ENCODE assay signal across 7 cellular contexts in the genomic region with DNA sequence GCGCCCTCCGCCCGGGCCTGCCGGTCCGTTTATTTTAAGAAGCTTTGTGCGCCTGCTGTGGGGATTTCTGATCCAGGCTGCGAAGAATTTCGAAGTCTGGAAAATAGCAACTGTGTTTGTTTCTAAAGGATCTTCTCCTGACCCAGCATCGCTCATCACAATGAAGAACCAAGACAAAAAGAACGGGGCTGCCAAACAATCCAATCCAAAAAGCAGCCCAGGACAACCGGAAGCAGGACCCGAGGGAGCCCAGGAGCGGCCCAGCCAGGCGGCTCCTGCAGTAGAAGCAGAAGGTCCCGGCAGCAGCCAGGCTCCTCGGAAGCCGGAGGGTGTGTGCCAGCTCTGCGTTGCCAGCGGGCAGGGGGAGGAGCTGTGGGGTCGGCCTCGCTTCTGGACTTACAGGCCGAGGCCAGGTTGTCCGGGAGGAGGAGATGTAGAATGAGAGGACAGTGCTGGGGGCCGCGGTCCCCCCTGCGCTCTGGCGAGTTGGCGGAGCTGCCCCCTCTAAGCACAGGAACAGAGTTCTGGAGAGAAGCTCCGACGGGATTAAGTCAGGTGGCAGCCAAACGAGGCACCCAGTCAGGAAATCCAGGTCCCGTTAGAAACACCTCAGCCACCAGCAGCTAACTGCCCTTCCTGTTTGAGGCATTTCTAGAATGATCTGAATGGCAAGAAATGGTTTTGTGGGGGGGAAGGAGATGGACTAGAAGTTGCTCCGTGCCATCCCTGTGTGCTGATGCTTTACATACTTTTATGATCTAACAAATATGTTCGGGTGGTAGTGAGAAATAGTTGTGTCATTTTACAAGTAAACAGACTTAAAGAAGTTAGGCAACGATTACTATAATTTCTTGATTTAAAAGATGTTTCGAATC. TPM values are rescaled to one million over a fixed set of nuclear protein-coding genes. Genes with fewer than 3 reads are reported as not detected.
A peak's percentile ranks its signal among the peaks of the same experiment; 100 is the strongest.
DNase-seq lines count a peak whose midpoint lies in the region; ATAC-seq, FAIRE-seq and TF ChIP-seq lines count a peak whose summit lies in the region.

No MANE protein-coding gene starts in this region.

- no peak for FAIRE-seq in GM12892 (lab: Jason Lieb, UNC)

- H3K27me3 Mint-ChIP-seq in activated CD4-positive, alpha-beta memory T cell treated with anti-CD3 and anti-CD28 coated beads, Interleukin-2, amount 10 ng/mL, durations not matched to agents 7 days and 5 days, result no peaks in the 10 kb centered on the region

- TF ChIP-seq CTCF in epithelial cell of esophagus (IDR thresholded peaks at IDR 0.05; ENCODE audit: insufficient read depth, low read depth, low read length, missing control alignments), result no peak

- H3K4me1 ChIP-seq in mononuclear cell (ENCODE audit: insufficient read depth, low read length) (peaks cover 39% of the 10 kb centered on the region), thymus (ENCODE audit: control insufficient read depth, insufficient read depth, low read length) (peaks cover 10% of the 10 kb centered on the region)

- H3K9me3 ChIP-seq in KOPT-K1 (ENCODE audit: insufficient read depth, low read length, poor library complexity, severe bottlenecking) (no peaks in the 10 kb centered on the region), mononuclear cell (ENCODE audit: low read depth, low read length) (no peaks in the 10 kb centered on the region), thymus (ENCODE audit: control insufficient read depth) (no peaks in the 10 kb centered on the region)

- peaks cover 50% of the 10 kb centered on the region for H3K36me3 Mint-ChIP-seq in activated CD4-positive, alpha-beta memory T cell treated with anti-CD3 and anti-CD28 coated beads, Interleukin-2, amount 10 ng/mL, durations not matched to agents 7 days and 5 days (ENCODE audit: low read depth)

- POLR2A ChIA-PET in activated CD4-positive, alpha-beta memory T cell treated with anti-CD3 and anti-CD28 coated beads, Interleukin-2, amount 10 ng/mL, durations not matched to agents 7 days and 5 days (lab: Charles Lee), result interaction anchor here (0.6 to 8.1 kb wide), 18 partner anchors 12 to 638 kb away, joined by 3 to 109 read pairs (median 6); partner anchors contain the start of genes BSDC1, CCDC28B, HDAC1 and IQCC

- no peak for ATAC-seq in GM19324 (IDR thresholded peaks at IDR 0.05; ENCODE audit: low FRiP score, unreplicated experiment)

- CTCF ChIA-PET in activated CD4-positive, alpha-beta memory T cell treated with anti-CD3 and anti-CD28 coated beads, Interleukin-2, amount 10 ng/mL, durations not matched to agents 7 days and 5 days (lab: Charles Lee), result interaction anchor here (1.0 to 3.5 kb wide), 9 partner anchors 26 to 221 kb away, joined by 3 to 15 read pairs (median 4); partner anchors contain the start of genes IQCC and KPNA6

- H3K4me1 Mint-ChIP-seq in activated CD4-positive, alpha-beta memory T cell treated with anti-CD3 and anti-CD28 coated beads, Interleukin-2, amount 10 ng/mL, durations not matched to agents 7 days and 5 days, result peaks cover 49% of the 10 kb centered on the region

- no peaks in the 10 kb centered on the region for H3K9me3 Mint-ChIP-seq in activated CD4-positive, alpha-beta memory T cell treated with anti-CD3 and anti-CD28 coated beads, Interleukin-2, amount 10 ng/mL, durations not matched to agents 7 days and 5 days

- H3K27ac ChIP-seq in KOPT-K1 (ENCODE audit: low read depth, low read length, poor library complexity, severe bottlenecking) (peak overlapping the region; percentile 88), thymus (ENCODE audit: low read depth) (peak overlapping the region; percentile 80)

- H3K27ac Mint-ChIP-seq in activated CD4-positive, alpha-beta memory T cell treated with anti-CD3 and anti-CD28 coated beads, Interleukin-2, amount 10 ng/mL, durations not matched to agents 7 days and 5 days, result peak overlapping the region; percentile 88

- H3K4me3 Mint-ChIP-seq in activated CD4-positive, alpha-beta memory T cell treated with anti-CD3 and anti-CD28 coated beads, Interleukin-2, amount 10 ng/mL, durations not matched to agents 7 days and 5 days, result peak overlapping the region; percentile 88

- 13% methylated on average over 36 of the region's 36 CpGs for WGBS in thymus

- H3K27me3 ChIP-seq in mononuclear cell (ENCODE audit: insufficient read depth, low read length), result no peaks in the 10 kb centered on the region
- no peaks in the 10 kb centered on the region for H3K27me3 ChIP-seq in thymus (ENCODE audit: control insufficient read depth, insufficient read depth)

- DNase-seq in GM12892 (ENCODE audit: insufficient read length) (peak; percentile 46), epithelial cell of esophagus (ENCODE audit: low read depth) (peak; percentile 46)
- peak; percentile 51 for DNase-seq in activated CD4-positive, alpha-beta memory T cell treated with anti-CD3 and anti-CD28 coated beads, Interleukin-2, amount 10 ng/mL, durations not matched to agents 7 days and 5 days

- H3K36me3 ChIP-seq in KOPT-K1 (ENCODE audit: insufficient read depth, low read length) (peaks cover 50% of the 10 kb centered on the region), thymus (ENCODE audit: control insufficient read depth, insufficient read depth) (peaks cover 31% of the 10 kb centered on the region)

- TF ChIP-seq POLR2A in GM12892 (IDR thresholded peaks at IDR 0.05; ENCODE audit: low read depth, low read length), result no peak

- H3K4me3 ChIP-seq in epithelial cell of esophagus (ENCODE audit: low read length) (peak overlapping the region; percentile 47), mononuclear cell (ENCODE audit: low read length) (peak overlapping the region; percentile 73), thymus (ENCODE audit: low read length) (peak overlapping the region; percentile 83)

RNA-seq across cellular contexts. Expression of gene TXLNA, which starts 0.9 kb away (rescaled TPM):
- polyA plus RNA-seq in GM12892 (2012; ENCODE audit: missing spikeins), result 27.9 TPM
- total RNA-seq in activated CD4-positive, alpha-beta memory T cell treated with anti-CD3 and anti-CD28 coated beads, Interleukin-2, amount 10 ng/mL, durations not matched to agents 7 days and 5 days, result 10 to 100 TPM; 79.8 to 81.2 TPM
- total RNA-seq in mononuclear cell, result 10.5 TPM
- polyA plus RNA-seq in thymus, result 17.7 TPM

RNA-seq across cellular contexts. Expression of gene CCDC28B, which starts 20.0 kb away (rescaled TPM):
- 74.2 TPM for polyA plus RNA-seq in GM12892 (2012; ENCODE audit: missing spikeins)
- total RNA-seq in activated CD4-positive, alpha-beta memory T cell treated with anti-CD3 and anti-CD28 coated beads, Interleukin-2, amount 10 ng/mL, durations not matched to agents 7 days and 5 days, result 10 to 100 TPM; 20.2 to 23.5 TPM
- total RNA-seq in mononuclear cell, result 3.7 TPM
- polyA plus RNA-seq in thymus, result 28.7 TPM

RNA-seq across cellular contexts. Expression of gene IQCC, which starts 25.0 kb away (rescaled TPM):
- polyA plus RNA-seq in GM12892 (2012; ENCODE audit: missing spikeins), result 4.7 TPM
- total RNA-seq in activated CD4-positive, alpha-beta memory T cell treated with anti-CD3 and anti-CD28 coated beads, Interleukin-2, amount 10 ng/mL, durations not matched to agents 7 days and 5 days, result 1 to 10 TPM; 3.7 to 3.8 TPM
- 0.52 TPM for total RNA-seq in mononuclear cell
- 2.8 TPM for polyA plus RNA-seq in thymus

RNA-seq across cellular contexts. Expression of gene DCDC2B, which starts 28.5 kb away (rescaled TPM):
- polyA plus RNA-seq in GM12892 (2012; ENCODE audit: missing spikeins), result 0.51 TPM
- total RNA-seq in activated CD4-positive, alpha-beta memory T cell treated with anti-CD3 and anti-CD28 coated beads, Interleukin-2, amount 10 ng/mL, durations not matched to agents 7 days and 5 days, result under 1 TPM in 1 of 2 experiments, not detected in 1; 0.13 TPM
- not detected for total RNA-seq in mononuclear cell
- 0.09 TPM for polyA plus RNA-seq in thymus

RNA-seq across cellular contexts. Expression of gene TMEM234, which starts 41.7 kb away (rescaled TPM):
- polyA plus RNA-seq in GM12892 (2012; ENCODE audit: missing spikeins), result 7.5 TPM
- total RNA-seq in activated CD4-positive, alpha-beta memory T cell treated with anti-CD3 and anti-CD28 coated beads, Interleukin-2, amount 10 ng/mL, durations not matched to agents 7 days and 5 days, result 10 to 100 TPM; 15.3 to 16.4 TPM
- 6.6 TPM for total RNA-seq in mononuclear cell
- 15.4 TPM for polyA plus RNA-seq in thymus
